28 cellular contexts compared by ENCODE assay signal in genomic region chr14:78086342-78086741, GRCh38.
"Had no signal": no experiment of that assay in that cellular context is flagged by ENCODE, and none has a peak within 500 bp of the region (broad histone marks: within the 10 kb centered on the region; RNA-seq: fewer than 3 reads in every experiment).

No MANE protein-coding gene starts in this region.

- H3K4me3 Mint-ChIP-seq: naive thymus-derived CD4-positive, alpha-beta T cell; natural killer cell; nephron; stimulated activated effector memory CD8-positive, alpha-beta T cell treated with anti-CD3 and anti-CD28 coated beads, Interleukin-12 subunit alpha, Interleukin-12 subunit beta, amount 100 ng/mL, for 72 hours; stimulated activated naive B cell treated with anti-CD40 and anti-IgM and Interleukin-4, amounts not matched to agents 10 μg/mL and 1 μg/mL and 100 μg/mL, for 72 hours; stimulated activated naive CD8-positive, alpha-beta T cell treated with anti-CD3 and anti-CD28 coated beads, Interleukin-15, Interleukin-2, amounts not matched to agents 100 ng/mL and 50 ng/mL, for 24 hours; type B pancreatic cell had no signal

- H3K9me3 ChIP-seq: neutrophil, psoas muscle, right lobe of liver, sigmoid colon, stomach, thoracic aorta, thyroid gland, tibial nerve, upper lobe of right lung, uterus had no signal

- H3K4me1 ChIP-seq: parathyroid adenoma, right lobe of liver, sigmoid colon, stomach, thyroid gland, tibial nerve, upper lobe of right lung, uterus had no signal

- H3K36me3 ChIP-seq: neutrophil, right lobe of liver, sigmoid colon, stomach, thoracic aorta, thyroid gland, tibial nerve, upper lobe of right lung, uterus had no signal

- H3K9ac ChIP-seq: parathyroid adenoma had no signal

- ATAC-seq: naive thymus-derived CD4-positive, alpha-beta T cell; natural killer cell; psoas muscle; right cardiac atrium; right lobe of liver; stimulated activated effector memory CD8-positive, alpha-beta T cell treated with anti-CD3 and anti-CD28 coated beads, Interleukin-12 subunit alpha, Interleukin-12 subunit beta, amount 100 ng/mL, for 72 hours; stimulated activated naive B cell treated with anti-CD40 and anti-IgM and Interleukin-4, amounts not matched to agents 10 μg/mL and 1 μg/mL and 100 μg/mL, for 72 hours; upper lobe of right lung had no signal

- H3K4me3 ChIP-seq: psoas muscle, right lobe of liver, sigmoid colon, stomach, thoracic aorta, thyroid gland, tibial nerve, upper lobe of right lung, uterus had no signal

- DNase-seq: naive thymus-derived CD4-positive, alpha-beta T cell; natural killer cell; nucleus accumbens; posterior cingulate gyrus; psoas muscle; right cardiac atrium; right lobe of liver; sigmoid colon; small intestine; stimulated activated CD4-positive, alpha-beta T cell treated with anti-CD3 and anti-CD28 coated beads, Interleukin-15, amount 100 ng/mL, for 24 hours; stimulated activated CD4-positive, alpha-beta T cell treated with anti-CD3 and anti-CD28 coated beads, Interleukin-2, amount 100 ng/mL, for 24 hours; stimulated activated CD4-positive, alpha-beta T cell treated with anti-CD3 and anti-CD28 coated beads, Interleukin-2, amount 100 ng/mL, for 48 hours; stimulated activated CD4-positive, alpha-beta T cell treated with anti-CD3 and anti-CD28 coated beads, Interleukin-4, amount 100 ng/mL, for 24 hours; stimulated activated naive B cell treated with anti-CD40 and anti-IgM and Interleukin-4, amounts not matched to agents 10 μg/mL and 1 μg/mL and 100 μg/mL, for 72 hours; stimulated activated naive CD4-positive, alpha-beta T cell treated with Interleukin-2 at 50 U/mL for 16 hours; stomach; thyroid gland; upper lobe of right lung; uterus had no signal

- H3K79me2 ChIP-seq: parathyroid adenoma had no signal

- H2AFZ ChIP-seq: parathyroid adenoma had no signal

- H3K27me3 ChIP-seq: neutrophil, right lobe of liver, sigmoid colon, stomach, thyroid gland, tibial nerve, upper lobe of right lung, uterus had no signal

- H3K36me3 Mint-ChIP-seq: naive thymus-derived CD4-positive, alpha-beta T cell; natural killer cell; stimulated activated effector memory CD8-positive, alpha-beta T cell treated with anti-CD3 and anti-CD28 coated beads, Interleukin-12 subunit alpha, Interleukin-12 subunit beta, amount 100 ng/mL, for 72 hours; stimulated activated naive B cell treated with anti-CD40 and anti-IgM and Interleukin-4, amounts not matched to agents 10 μg/mL and 1 μg/mL and 100 μg/mL, for 72 hours; type B pancreatic cell had no signal

- H3K27ac ChIP-seq: neutrophil, parathyroid adenoma, psoas muscle, right lobe of liver, sigmoid colon, stomach, thoracic aorta, thyroid gland, tibial nerve, upper lobe of right lung, uterus had no signal

- H3K9me3 Mint-ChIP-seq: naive thymus-derived CD4-positive, alpha-beta T cell; natural killer cell; nephron; stimulated activated effector memory CD8-positive, alpha-beta T cell treated with anti-CD3 and anti-CD28 coated beads, Interleukin-12 subunit alpha, Interleukin-12 subunit beta, amount 100 ng/mL, for 72 hours; stimulated activated naive B cell treated with anti-CD40 and anti-IgM and Interleukin-4, amounts not matched to agents 10 μg/mL and 1 μg/mL and 100 μg/mL, for 72 hours; stimulated activated naive CD8-positive, alpha-beta T cell treated with anti-CD3 and anti-CD28 coated beads, Interleukin-15, Interleukin-2, amounts not matched to agents 100 ng/mL and 50 ng/mL, for 24 hours; type B pancreatic cell had no signal

- H3K27ac Mint-ChIP-seq: naive thymus-derived CD4-positive, alpha-beta T cell; natural killer cell; nephron; progenitor cell of endocrine pancreas; stimulated activated effector memory CD8-positive, alpha-beta T cell treated with anti-CD3 and anti-CD28 coated beads, Interleukin-12 subunit alpha, Interleukin-12 subunit beta, amount 100 ng/mL, for 72 hours; stimulated activated naive B cell treated with anti-CD40 and anti-IgM and Interleukin-4, amounts not matched to agents 10 μg/mL and 1 μg/mL and 100 μg/mL, for 72 hours; stimulated activated naive CD8-positive, alpha-beta T cell treated with anti-CD3 and anti-CD28 coated beads, Interleukin-15, Interleukin-2, amounts not matched to agents 100 ng/mL and 50 ng/mL, for 24 hours; type B pancreatic cell had no signal

- H3K4me1 Mint-ChIP-seq: naive thymus-derived CD4-positive, alpha-beta T cell; natural killer cell; nephron; stimulated activated effector memory CD8-positive, alpha-beta T cell treated with anti-CD3 and anti-CD28 coated beads, Interleukin-12 subunit alpha, Interleukin-12 subunit beta, amount 100 ng/mL, for 72 hours; stimulated activated naive B cell treated with anti-CD40 and anti-IgM and Interleukin-4, amounts not matched to agents 10 μg/mL and 1 μg/mL and 100 μg/mL, for 72 hours had no signal
